ENCODE assay signal across 16 cellular contexts in the genomic region with DNA sequence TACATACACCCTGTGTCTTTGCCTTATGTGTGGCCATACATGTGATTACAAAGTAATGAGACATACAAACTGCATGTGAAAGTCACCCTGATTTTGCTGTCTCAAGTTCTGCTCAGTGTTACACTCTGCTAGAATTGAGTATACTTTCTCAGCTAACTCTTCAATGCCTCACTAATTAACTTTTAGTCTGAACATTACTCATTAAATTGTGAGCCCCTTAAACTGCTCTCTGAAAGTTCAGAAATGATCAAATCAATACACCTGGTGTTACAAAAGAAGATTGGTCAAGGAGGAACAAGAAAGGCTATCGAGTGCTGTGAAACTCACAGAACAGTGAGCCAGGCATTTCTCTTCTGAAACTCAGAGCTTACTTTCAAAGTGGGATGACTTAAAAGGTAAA.
DNase-seq lines count a peak whose midpoint lies in the region; ATAC-seq and TF ChIP-seq lines count a peak whose summit lies in the region.
"Had no signal": no experiment of that assay in that cellular context is flagged by ENCODE, and none has a peak within 500 bp of the region (broad histone marks: within the 10 kb centered on the region; RNA-seq: fewer than 3 reads in every experiment).

No MANE protein-coding gene starts in this region.

- no peak for TF ChIP-seq CTCF in GM13977 (IDR thresholded peaks at IDR 0.05; ENCODE audit: extremely low read depth, insufficient read depth, missing control alignments)

- ATAC-seq in GM18519 (IDR thresholded peaks at IDR 0.05; ENCODE audit: low FRiP score, unreplicated experiment) (peak; percentile 43), GM19467 (IDR thresholded peaks at IDR 0.05; ENCODE audit: unreplicated experiment) (peak; percentile 81), HG02840 (IDR thresholded peaks at IDR 0.05; ENCODE audit: low FRiP score, unreplicated experiment) (peak; percentile 73), HG03378 (IDR thresholded peaks at IDR 0.05; ENCODE audit: unreplicated experiment) (peak; percentile 75), GM21717 (IDR thresholded peaks at IDR 0.05; ENCODE audit: unreplicated experiment) (no peak)
- ATAC-seq: effector memory CD8-positive, alpha-beta T cell; left ventricle myocardium superior; T-cell had no signal

- in situ Hi-C loops in GM13977 (cut with MboI; ENCODE audit: low pct_unique_long_range_greater_than_20kb, low sequenced_read_pairs, unreplicated experiment): no loop called here

- DNase-seq in GM13977 (ENCODE audit: low spot score) (no peak), NCI-H510A treated with DMSO at 0.1 percent for 48 hours (lab: John Stamatoyannopoulos, UW) (no peak), SKM-1 (lab: John Stamatoyannopoulos, UW; ENCODE audit: unreplicated experiment) (no peak)
- DNase-seq: activated CD4-positive, alpha-beta T cell treated with anti-CD3 and anti-CD28 coated beads, Interleukin-2, amount 50 U/mL, for 1 hour; activated T-cell treated with anti-CD3 and anti-CD28 coated beads for 4 hours; effector memory CD8-positive, alpha-beta T cell; left ventricle myocardium superior; NCI-H1092 treated with DMSO at 0.1 percent for 48 hours; NCI-H526; spleen; T-cell had no signal
